ENCODE assay signal across 15 cellular contexts in the genomic region with DNA sequence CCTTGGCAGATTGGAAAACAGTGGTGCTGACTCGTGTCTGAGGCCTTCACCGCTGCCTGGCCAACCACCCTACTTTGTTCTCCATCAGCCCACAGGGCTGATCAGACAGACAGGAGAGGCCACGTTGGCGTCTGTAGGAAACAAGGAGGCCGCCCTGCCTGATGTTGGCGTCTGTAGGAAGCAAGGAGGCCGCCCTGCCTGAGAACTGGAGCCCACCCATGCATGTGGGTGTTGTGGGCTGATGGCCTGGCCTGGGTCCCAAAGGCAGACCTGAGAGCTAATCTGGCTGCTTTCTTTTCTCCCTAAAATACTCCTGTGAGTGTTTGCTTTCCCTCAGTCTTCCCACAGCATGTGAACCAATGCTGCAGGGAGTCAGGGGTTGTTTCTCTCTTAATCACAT. TPM values are rescaled to one million over a fixed set of nuclear protein-coding genes. Genes with fewer than 3 reads are reported as not detected.
DNase-seq lines count a peak whose midpoint lies in the region; ATAC-seq, FAIRE-seq and TF ChIP-seq lines count a peak whose summit lies in the region.
"Had no signal": no experiment of that assay in that cellular context is flagged by ENCODE, and none has a peak within 500 bp of the region (broad histone marks: within the 10 kb centered on the region; RNA-seq: fewer than 3 reads in every experiment).

No MANE protein-coding gene starts in this region.

- POLR2A ChIA-PET in HEK293 (lab: Yijun Ruan, JAX) = interaction anchor here (0.7 kb wide), 1 partner anchor 14 kb away, joined by 3 read pairs; no protein-coding TSS in a partner anchor

- no peak overlapping the region for H3K4me3 ChIP-seq in HEK293 (ENCODE audit: low read depth, low read length)
- H3K4me3 ChIP-seq in bronchial epithelial cell (ENCODE audit: low read depth, low read length) = no peak overlapping the region
- H3K4me3 ChIP-seq: SJCRH30 had no signal

- CTCF ChIA-PET in HEK293 (lab: Yijun Ruan, JAX) = interaction anchor here (0.9 to 1.3 kb wide), 2 partner anchors 15 to 108 kb away, joined by 3 to 4 read pairs; a partner anchor contains a TSS

- no peak overlapping the region for H3K4me3 Mint-ChIP-seq in nephron progenitor cell
- H3K4me3 Mint-ChIP-seq: B cell; CD8-positive, alpha-beta T cell; IgD-negative memory B cell had no signal

- peak; percentile 60 for FAIRE-seq in bronchial epithelial cell (lab: Jason Lieb, UNC)

- H3K9me3 Mint-ChIP-seq in nephron progenitor cell = no peaks in the 10 kb centered on the region
- H3K9me3 Mint-ChIP-seq: CD8-positive, alpha-beta T cell; IgD-negative memory B cell had no signal

- H3K36me3 Mint-ChIP-seq in nephron progenitor cell (ENCODE audit: low read depth) = peaks cover 38% of the 10 kb centered on the region
- H3K36me3 Mint-ChIP-seq: IgD-negative memory B cell had no signal

- no peaks in the 10 kb centered on the region for H3K27me3 ChIP-seq in bronchial epithelial cell (ENCODE audit: control insufficient read depth, insufficient read depth, low read length)
- H3K27me3 ChIP-seq: SJCRH30 had no signal

- H3K4me1 Mint-ChIP-seq in nephron progenitor cell = no peaks in the 10 kb centered on the region
- H3K4me1 Mint-ChIP-seq: B cell, IgD-negative memory B cell had no signal

- no peaks in the 10 kb centered on the region for H3K4me1 ChIP-seq in HEK293 (ENCODE audit: control insufficient read depth, insufficient read depth, low read length)
- H3K4me1 ChIP-seq: SJCRH30 had no signal

- TF ChIP-seq CTCF in HEK293 (tag by site-specific recombination; IDR thresholded peaks at IDR 0.05) (no peak), bronchial epithelial cell (IDR thresholded peaks at IDR 0.05; ENCODE audit: insufficient read depth, low read length, severe bottlenecking) (no peak), nephron progenitor cell (IDR thresholded peaks at IDR 0.05) (no peak)

- H3K36me3 ChIP-seq in HEK293 (ENCODE audit: control insufficient read depth in 2 of 2, insufficient read depth in 1 of 2, low read length in 2 of 2) = peaks cover 41 to 94% of the 10 kb centered on the region in 2 experiments
- peaks cover 39% of the 10 kb centered on the region for H3K36me3 ChIP-seq in bronchial epithelial cell (ENCODE audit: control insufficient read depth, insufficient read depth, low read length)

- H3K27ac ChIP-seq in HEK293 (ENCODE audit: extremely low read depth, low read depth, low read length) = no peak overlapping the region
- H3K27ac ChIP-seq: SJCRH30 had no signal

- no peak for ATAC-seq in GM19397 (IDR thresholded peaks at IDR 0.05; ENCODE audit: unreplicated experiment)
- ATAC-seq: CD8-positive, alpha-beta T cell had no signal

- peak; percentile 5 for DNase-seq in CD1c-positive myeloid dendritic cell (ENCODE audit: extremely low spot score)
- no peak for DNase-seq in bronchial epithelial cell (ENCODE audit: low read depth)
- no peak for DNase-seq in nephron progenitor cell
- DNase-seq in kidney tubule cell (ENCODE audit: low spot score) = no peak
- DNase-seq in NCI-H1417 treated with DMSO at 0.1 percent for 48 hours (lab: John Stamatoyannopoulos, UW) = no peak
- DNase-seq: ACHN; CD8-positive, alpha-beta T cell; NCI-H1417; NCI-H2029; NCI-H524; SJCRH30 had no signal

- H3K27me3 Mint-ChIP-seq in nephron progenitor cell (ENCODE audit: low read depth, poor library complexity) = peaks cover 4% of the 10 kb centered on the region
- H3K27me3 Mint-ChIP-seq: B cell, IgD-negative memory B cell had no signal

- no peaks in the 10 kb centered on the region for H3K9me3 ChIP-seq in HEK293 (ENCODE audit: control insufficient read depth, insufficient read depth, low read depth, low read length)
- H3K9me3 ChIP-seq: SJCRH30 had no signal

- peak overlapping the region; percentile 92 for H3K27ac Mint-ChIP-seq in nephron progenitor cell
- H3K27ac Mint-ChIP-seq: B cell; CD8-positive, alpha-beta T cell; IgD-negative memory B cell had no signal

TF ChIP-seq in HEK293, 187 proteins besides CTCF, POLR2A, EP300 and RAD21:
- TF ChIP-seq ZBTB20 (tag by site-specific recombination; IDR thresholded peaks at IDR 0.05) (no peak), ZNF133 (tag by site-specific recombination; IDR thresholded peaks at IDR 0.05) (no peak), PRDM1 (tag by site-specific recombination; IDR thresholded peaks at IDR 0.05) (no peak), ZFP41 (tag by site-specific recombination; IDR thresholded peaks at IDR 0.05; ENCODE audit: borderline replicate concordance) (no peak), ZSCAN23 (tag by site-specific recombination; IDR thresholded peaks at IDR 0.05) (no peak), ZNF433 (tag by site-specific recombination; IDR thresholded peaks at IDR 0.05; ENCODE audit: low read depth) (no peak), ZFHX2 (tag by site-specific recombination; conservative IDR thresholded peaks at IDR 0.05) (peak; percentile 84), ZNF274 (IDR thresholded peaks at IDR 0.05; ENCODE audit: low read length) (no peak), ZNF274 (tag by site-specific recombination; IDR thresholded peaks at IDR 0.05; ENCODE audit: borderline replicate concordance) (no peak), RBAK (tag by site-specific recombination; IDR thresholded peaks at IDR 0.05) (no peak), EGR2 (tag by site-specific recombination; IDR thresholded peaks at IDR 0.05; ENCODE audit: low read depth) (peak; percentile 92), ZNF2 (tag by site-specific recombination; IDR thresholded peaks at IDR 0.05) (no peak)
- TF ChIP-seq, protein P1, sequence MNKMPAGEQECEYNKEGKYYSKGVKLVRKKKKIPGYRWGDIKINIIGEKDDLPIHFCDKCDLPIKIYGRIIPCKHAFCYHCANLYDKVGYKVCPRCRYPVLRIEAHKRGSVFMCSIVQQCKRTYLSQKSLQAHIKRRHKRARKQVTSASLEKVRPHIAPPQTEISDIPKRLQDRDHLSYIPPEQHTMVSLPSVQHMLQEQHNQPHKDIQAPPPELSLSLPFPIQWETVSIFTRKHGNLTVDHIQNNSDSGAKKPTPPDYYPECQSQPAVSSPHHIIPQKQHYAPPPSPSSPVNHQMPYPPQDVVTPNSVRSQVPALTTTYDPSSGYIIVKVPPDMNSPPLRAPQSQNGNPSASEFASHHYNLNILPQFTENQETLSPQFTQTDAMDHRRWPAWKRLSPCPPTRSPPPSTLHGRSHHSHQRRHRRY (tag by site-specific recombination; IDR thresholded peaks at IDR 0.05) = no peak
- TF ChIP-seq, protein P2, sequence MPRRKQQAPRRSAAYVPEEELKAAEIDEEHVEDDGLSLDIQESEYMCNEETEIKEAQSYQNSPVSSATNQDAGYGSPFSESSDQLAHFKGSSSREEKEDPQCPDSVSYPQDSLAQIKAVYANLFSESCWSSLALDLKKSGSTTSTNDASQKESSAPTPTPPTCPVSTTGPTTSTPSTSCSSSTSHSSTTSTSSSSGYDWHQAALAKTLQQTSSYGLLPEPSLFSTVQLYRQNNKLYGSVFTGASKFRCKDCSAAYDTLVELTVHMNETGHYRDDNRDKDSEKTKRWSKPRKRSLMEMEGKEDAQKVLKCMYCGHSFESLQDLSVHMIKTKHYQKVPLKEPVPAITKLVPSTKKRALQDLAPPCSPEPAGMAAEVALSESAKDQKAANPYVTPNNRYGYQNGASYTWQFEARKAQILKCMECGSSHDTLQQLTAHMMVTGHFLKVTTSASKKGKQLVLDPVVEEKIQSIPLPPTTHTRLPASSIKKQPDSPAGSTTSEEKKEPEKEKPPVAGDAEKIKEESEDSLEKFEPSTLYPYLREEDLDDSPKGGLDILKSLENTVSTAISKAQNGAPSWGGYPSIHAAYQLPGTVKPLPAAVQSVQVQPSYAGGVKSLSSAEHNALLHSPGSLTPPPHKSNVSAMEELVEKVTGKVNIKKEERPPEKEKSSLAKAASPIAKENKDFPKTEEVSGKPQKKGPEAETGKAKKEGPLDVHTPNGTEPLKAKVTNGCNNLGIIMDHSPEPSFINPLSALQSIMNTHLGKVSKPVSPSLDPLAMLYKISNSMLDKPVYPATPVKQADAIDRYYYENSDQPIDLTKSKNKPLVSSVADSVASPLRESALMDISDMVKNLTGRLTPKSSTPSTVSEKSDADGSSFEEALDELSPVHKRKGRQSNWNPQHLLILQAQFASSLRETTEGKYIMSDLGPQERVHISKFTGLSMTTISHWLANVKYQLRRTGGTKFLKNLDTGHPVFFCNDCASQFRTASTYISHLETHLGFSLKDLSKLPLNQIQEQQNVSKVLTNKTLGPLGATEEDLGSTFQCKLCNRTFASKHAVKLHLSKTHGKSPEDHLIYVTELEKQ (tag by site-specific recombination; IDR thresholded peaks at IDR 0.05; ENCODE audit: borderline replicate concordance) = no peak
- TF ChIP-seq, protein P3, sequence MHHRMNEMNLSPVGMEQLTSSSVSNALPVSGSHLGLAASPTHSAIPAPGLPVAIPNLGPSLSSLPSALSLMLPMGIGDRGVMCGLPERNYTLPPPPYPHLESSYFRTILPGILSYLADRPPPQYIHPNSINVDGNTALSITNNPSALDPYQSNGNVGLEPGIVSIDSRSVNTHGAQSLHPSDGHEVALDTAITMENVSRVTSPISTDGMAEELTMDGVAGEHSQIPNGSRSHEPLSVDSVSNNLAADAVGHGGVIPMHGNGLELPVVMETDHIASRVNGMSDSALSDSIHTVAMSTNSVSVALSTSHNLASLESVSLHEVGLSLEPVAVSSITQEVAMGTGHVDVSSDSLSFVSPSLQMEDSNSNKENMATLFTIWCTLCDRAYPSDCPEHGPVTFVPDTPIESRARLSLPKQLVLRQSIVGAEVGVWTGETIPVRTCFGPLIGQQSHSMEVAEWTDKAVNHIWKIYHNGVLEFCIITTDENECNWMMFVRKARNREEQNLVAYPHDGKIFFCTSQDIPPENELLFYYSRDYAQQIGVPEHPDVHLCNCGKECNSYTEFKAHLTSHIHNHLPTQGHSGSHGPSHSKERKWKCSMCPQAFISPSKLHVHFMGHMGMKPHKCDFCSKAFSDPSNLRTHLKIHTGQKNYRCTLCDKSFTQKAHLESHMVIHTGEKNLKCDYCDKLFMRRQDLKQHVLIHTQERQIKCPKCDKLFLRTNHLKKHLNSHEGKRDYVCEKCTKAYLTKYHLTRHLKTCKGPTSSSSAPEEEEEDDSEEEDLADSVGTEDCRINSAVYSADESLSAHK (tag by site-specific recombination; IDR thresholded peaks at IDR 0.05) = no peak
- TF ChIP-seq, protein P4, sequence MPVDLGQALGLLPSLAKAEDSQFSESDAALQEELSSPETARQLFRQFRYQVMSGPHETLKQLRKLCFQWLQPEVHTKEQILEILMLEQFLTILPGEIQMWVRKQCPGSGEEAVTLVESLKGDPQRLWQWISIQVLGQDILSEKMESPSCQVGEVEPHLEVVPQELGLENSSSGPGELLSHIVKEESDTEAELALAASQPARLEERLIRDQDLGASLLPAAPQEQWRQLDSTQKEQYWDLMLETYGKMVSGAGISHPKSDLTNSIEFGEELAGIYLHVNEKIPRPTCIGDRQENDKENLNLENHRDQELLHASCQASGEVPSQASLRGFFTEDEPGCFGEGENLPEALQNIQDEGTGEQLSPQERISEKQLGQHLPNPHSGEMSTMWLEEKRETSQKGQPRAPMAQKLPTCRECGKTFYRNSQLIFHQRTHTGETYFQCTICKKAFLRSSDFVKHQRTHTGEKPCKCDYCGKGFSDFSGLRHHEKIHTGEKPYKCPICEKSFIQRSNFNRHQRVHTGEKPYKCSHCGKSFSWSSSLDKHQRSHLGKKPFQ (tag by site-specific recombination; IDR thresholded peaks at IDR 0.05) = no peak
TF ChIP-seq in HEK293: peak in this region for 2.

RNA-seq across cellular contexts. Expression of a gene that starts 57.3 kb away (rescaled TPM):
- total RNA-seq in bronchial epithelial cell = 123 and 129 TPM in 2 replicates
